Comparison of ENCODE assay signal across 8 cellular contexts in the genomic region with DNA sequence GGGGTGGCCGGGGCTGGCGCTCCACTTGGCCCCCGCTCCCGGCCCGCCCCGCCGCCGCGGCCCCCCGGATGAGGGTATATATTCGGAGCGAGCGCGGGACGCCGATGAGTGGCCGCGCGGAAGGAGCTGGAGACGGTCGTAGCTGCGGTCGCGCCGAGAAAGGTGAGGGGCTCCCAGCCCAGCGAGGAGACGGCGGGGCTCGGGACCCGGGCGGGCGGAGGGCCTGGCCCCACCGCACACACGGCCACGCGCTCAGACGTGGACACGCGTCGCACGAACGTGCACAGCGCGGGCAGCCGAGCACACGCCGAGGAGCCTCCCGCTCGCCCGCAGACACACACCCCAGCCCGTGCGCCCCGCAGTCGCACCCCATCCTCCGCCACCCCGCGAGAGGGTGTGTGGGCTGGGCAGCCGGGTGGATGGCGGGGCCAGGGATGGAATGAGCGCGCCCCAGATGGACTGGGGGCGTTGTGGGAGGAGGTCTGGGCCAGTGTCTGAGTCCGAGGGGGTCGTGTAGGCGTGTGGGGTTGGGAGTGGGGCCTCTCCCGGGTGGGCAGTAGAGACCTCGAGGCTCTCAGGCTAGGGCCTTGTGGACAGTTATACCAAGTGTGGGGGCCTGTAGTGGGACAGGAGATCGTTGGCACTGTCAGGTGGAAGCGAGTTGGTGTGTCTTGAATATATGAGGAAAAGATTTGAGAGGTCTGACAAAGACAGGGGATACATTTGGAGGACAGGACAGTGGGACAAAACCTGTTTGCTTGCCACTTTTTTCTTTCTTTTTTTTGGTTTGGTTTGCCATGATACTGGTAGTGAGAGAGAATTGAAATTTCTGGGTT. TPM values are rescaled to one million over a fixed set of nuclear protein-coding genes. Genes with fewer than 3 reads are reported as not detected.
DNase-seq lines count a peak whose midpoint lies in the region; ATAC-seq and TF ChIP-seq lines count a peak whose summit lies in the region.

TSS of gene UAP1 (plus strand) at position 107 of the 836 bp plus-strand sequence. CDS start 4,347 bp downstream, outside the sequence.

- H3K23ac ChIP-seq in trophoblast cell (ENCODE audit: low read length) = no peak within 1 kb of the TSS

- peaks cover 7% of the 10 kb centered on the region for H3K79me2 ChIP-seq in trophoblast cell (ENCODE audit: control insufficient read depth, insufficient read depth, low read length, poor library complexity)

- H3K4me1 Mint-ChIP-seq in IgD-negative memory B cell = peaks cover 14 to 26% (median 17%) of the 10 kb centered on the region in 3 donors
- H3K4me1 Mint-ChIP-seq in activated T-helper 2 cell treated with anti-CD3 and anti-CD28 coated beads, Interferon-gamma antibody, Interleukin-2, Interleukin-4, amounts not matched to agents 10 μg/mL and 5 μg/mL and 100 μg/mL, durations not matched to agents 14 hours and 24 hours and 36 hours (ENCODE audit: low read depth) = peaks cover 38% of the 10 kb centered on the region

- no peaks in the 10 kb centered on the region for H3K27me3 Mint-ChIP-seq in IgD-negative memory B cell
- peaks cover 2% of the 10 kb centered on the region for H3K27me3 Mint-ChIP-seq in activated T-helper 2 cell treated with anti-CD3 and anti-CD28 coated beads, Interferon-gamma antibody, Interleukin-2, Interleukin-4, amounts not matched to agents 10 μg/mL and 5 μg/mL and 100 μg/mL, durations not matched to agents 14 hours and 24 hours and 36 hours (ENCODE audit: low read depth)

- no peaks in the 10 kb centered on the region for H3K36me3 Mint-ChIP-seq in IgD-negative memory B cell
- H3K36me3 Mint-ChIP-seq in activated T-helper 2 cell treated with anti-CD3 and anti-CD28 coated beads, Interferon-gamma antibody, Interleukin-2, Interleukin-4, amounts not matched to agents 10 μg/mL and 5 μg/mL and 100 μg/mL, durations not matched to agents 14 hours and 24 hours and 36 hours (ENCODE audit: low read depth) = peaks cover 14% of the 10 kb centered on the region

- no peaks in the 10 kb centered on the region for H3K9me3 Mint-ChIP-seq in IgD-negative memory B cell
- no peaks in the 10 kb centered on the region for H3K9me3 Mint-ChIP-seq in activated T-helper 2 cell treated with anti-CD3 and anti-CD28 coated beads, Interferon-gamma antibody, Interleukin-2, Interleukin-4, amounts not matched to agents 10 μg/mL and 5 μg/mL and 100 μg/mL, durations not matched to agents 14 hours and 24 hours and 36 hours

- no peaks in the 10 kb centered on the region for H3K9me3 ChIP-seq in cardiac muscle cell (ENCODE audit: low read depth)
- peaks cover 2% of the 10 kb centered on the region for H3K9me3 ChIP-seq in trophoblast cell (ENCODE audit: insufficient read depth, low read depth, low read length)

- TF ChIP-seq CTCF in GM12865 (IDR thresholded peaks at IDR 0.05; ENCODE audit: insufficient read depth, low read depth, low read length, missing control alignments) = no peak
- TF ChIP-seq CTCF in cardiac muscle cell (IDR thresholded peaks at IDR 0.05; ENCODE audit: low read depth, low read length) = no peak

- peak within 1 kb of the TSS; percentile 91 for H2BK120ac ChIP-seq in trophoblast cell (ENCODE audit: insufficient read depth, low read length, poor library complexity)

- peaks cover 9% of the 10 kb centered on the region for H3K79me1 ChIP-seq in trophoblast cell (ENCODE audit: low read length)

- H4K8ac ChIP-seq in trophoblast cell (ENCODE audit: low read depth, low read length) = peak within 1 kb of the TSS; percentile 90

- H3K18ac ChIP-seq in trophoblast cell (ENCODE audit: low read length) = peak within 1 kb of the TSS; percentile 83

- H2BK12ac ChIP-seq in trophoblast cell (ENCODE audit: low read length) = peak within 1 kb of the TSS; percentile 34

- DNase-seq in GM12865 (ENCODE audit: low read depth) (peak; percentile 23), cardiac muscle cell (ENCODE audit: low read depth in 1 of 2, low spot score in 1 of 2) (peak in 1 of 2 donors; percentile 14), trophoblast cell (no peak), COR-L47 (lab: John Stamatoyannopoulos, UW) (no peak), HPDE6-E6E7 (ENCODE audit: extremely low spot score) (no peak)
- no peak for DNase-seq in activated T-helper 2 cell treated with anti-CD3 and anti-CD28 coated beads, Interferon-gamma antibody, Interleukin-2, Interleukin-4, amounts not matched to agents 10 μg/mL and 5 μg/mL and 100 μg/mL, durations not matched to agents 14 hours and 24 hours and 36 hours (ENCODE audit: low spot score)

- peak within 1 kb of the TSS; percentile 83 for H3K4me3 ChIP-seq in GM12865 (ENCODE audit: low read depth, low read length)
- peak within 1 kb of the TSS; percentile 65 for H3K4me3 ChIP-seq in cardiac muscle cell
- H3K4me3 ChIP-seq in trophoblast cell (ENCODE audit: low read depth, low read length) = peak within 1 kb of the TSS; percentile 98

- peak within 1 kb of the TSS; percentile 88 for H2AK5ac ChIP-seq in trophoblast cell (ENCODE audit: low read length)

- intact Hi-C loops in activated T-helper 2 cell treated with anti-CD3 and anti-CD28 coated beads, Interferon-gamma antibody, Interleukin-2, Interleukin-4, amounts not matched to agents 10 μg/mL and 5 μg/mL and 100 μg/mL, durations not matched to agents 14 hours and 24 hours and 36 hours (cut with micrococcal nuclease) = loop anchor here (1.0 to 5.0 kb wide), 3 partner anchors 64 to 796 kb away; partner anchors contain the start of genes ATF6 and NUF2

- peak within 1 kb of the TSS; percentile 87 for H3K14ac ChIP-seq in trophoblast cell (ENCODE audit: low read length)

- no CpG with 5 or more reads among the region's 69 CpGs for WGBS in trophoblast cell (ENCODE audit: extremely low coverage, insufficient coverage, insufficient read length)

- H3K9ac ChIP-seq in trophoblast cell (ENCODE audit: low read length) = peak within 1 kb of the TSS; percentile 95

- peak within 1 kb of the TSS; percentile 94 to 99 (median 98) for H3K4me3 Mint-ChIP-seq in IgD-negative memory B cell
- H3K4me3 Mint-ChIP-seq in activated T-helper 2 cell treated with anti-CD3 and anti-CD28 coated beads, Interferon-gamma antibody, Interleukin-2, Interleukin-4, amounts not matched to agents 10 μg/mL and 5 μg/mL and 100 μg/mL, durations not matched to agents 14 hours and 24 hours and 36 hours (ENCODE audit: low read depth) = peak within 1 kb of the TSS; percentile 86

- H2AFZ ChIP-seq in trophoblast cell (ENCODE audit: insufficient read depth, low read length, poor library complexity) = peak within 1 kb of the TSS; percentile 41

- H4K91ac ChIP-seq in trophoblast cell (ENCODE audit: low read depth, low read length) = peak within 1 kb of the TSS; percentile 88

- peak within 1 kb of the TSS; percentile 94 for H3K4me2 ChIP-seq in trophoblast cell (ENCODE audit: low read length)

- H3K27ac ChIP-seq in cardiac muscle cell (peak within 1 kb of the TSS; percentile 83), trophoblast cell (ENCODE audit: low read depth, low read length) (peak within 1 kb of the TSS; percentile 68)

- H3K4me1 ChIP-seq in cardiac muscle cell (ENCODE audit: low read depth) (peaks cover 10% of the 10 kb centered on the region), trophoblast cell (ENCODE audit: control insufficient read depth in 1 of 2, insufficient read depth in 2 of 2, low read length in 2 of 2) (peaks cover 2 to 3% of the 10 kb centered on the region in 2 experiments)

- H4K12ac ChIP-seq in trophoblast cell (ENCODE audit: low read depth, low read length) = peak within 1 kb of the TSS; percentile 87

- H2BK5ac ChIP-seq in trophoblast cell (ENCODE audit: low read depth, low read length, poor library complexity) = peak within 1 kb of the TSS; percentile 91

- H3K27me3 ChIP-seq in cardiac muscle cell (no peaks in the 10 kb centered on the region), trophoblast cell (ENCODE audit: insufficient read depth, low read length) (no peaks in the 10 kb centered on the region)

- peak; percentile 26 for ATAC-seq in GM21576 (IDR thresholded peaks at IDR 0.05; ENCODE audit: unreplicated experiment)

- H3K27ac Mint-ChIP-seq in IgD-negative memory B cell = peak within 1 kb of the TSS; percentile 63 to 97 (median 97)
- peak within 1 kb of the TSS; percentile 94 for H3K27ac Mint-ChIP-seq in activated T-helper 2 cell treated with anti-CD3 and anti-CD28 coated beads, Interferon-gamma antibody, Interleukin-2, Interleukin-4, amounts not matched to agents 10 μg/mL and 5 μg/mL and 100 μg/mL, durations not matched to agents 14 hours and 24 hours and 36 hours

- peak within 1 kb of the TSS; percentile 73 for H3K4ac ChIP-seq in trophoblast cell (ENCODE audit: low read depth, low read length)

- H3K36me3 ChIP-seq in cardiac muscle cell (peaks cover under 1% of the 10 kb centered on the region), trophoblast cell (ENCODE audit: control insufficient read depth in 1 of 2, insufficient read depth in 2 of 2, low read length in 2 of 2) (peaks cover 2 to 6% of the 10 kb centered on the region in 2 experiments)

RNA-seq across cellular contexts. Expression of gene UAP1, which starts in this region (rescaled TPM):
- 28.4 TPM for polyA plus RNA-seq in IgD-negative memory B cell
- 50.4 and 54.7 TPM in 2 replicates for total RNA-seq in activated T-helper 2 cell treated with anti-CD3 and anti-CD28 coated beads, Interferon-gamma antibody, Interleukin-2, Interleukin-4, amounts not matched to agents 10 μg/mL and 5 μg/mL and 100 μg/mL, durations not matched to agents 14 hours and 24 hours and 36 hours
- total RNA-seq in cardiac muscle cell = 25.7 and 28.9 TPM in 2 replicates
- polyA plus RNA-seq in cardiac muscle cell = 24.0 and 41.6 TPM in 2 replicates
- 39.2 and 40.5 TPM in 2 replicates for polyA plus RNA-seq in trophoblast cell (2013)
